In genomic region chr20:58133020-58133419, GRCh38 we compare ENCODE assay signal across 19 cellular contexts.
DNase-seq lines count a peak whose midpoint lies in the region; ATAC-seq, FAIRE-seq and TF ChIP-seq lines count a peak whose summit lies in the region.
"Had no signal": no experiment of that assay in that cellular context is flagged by ENCODE, and none has a peak within 500 bp of the region (broad histone marks: within the 10 kb centered on the region; RNA-seq: fewer than 3 reads in every experiment).

No MANE protein-coding gene starts in this region.

- TSS peak; percentile 54 for BruUV-seq in mammary epithelial cell (replicated peaks; lab: Mats Ljungman, UMichigan)
- no TSS peak for BruUV-seq in MCF 10A (replicated peaks; lab: Mats Ljungman, UMichigan)

- WGBS in mammary epithelial cell (ENCODE audit: low coverage, missing lambda C conversion rate): 95% methylated on average over 4 of the region's 4 CpGs

- POLR2A ChIA-PET in MCF 10A (lab: Yijun Ruan, JAX): interaction anchor here (0.7 to 5.6 kb wide), 4 partner anchors 14 to 434 kb away, joined by 3 to 45 read pairs (median 6); no protein-coding TSS in a partner anchor

- FAIRE-seq in urothelium cell line (lab: Jason Lieb, UNC): no peak
- FAIRE-seq: A204.1, TTC549 had no signal

- H3K4me3 ChIP-seq in mammary epithelial cell (replicated peaks in 1 of 3; ENCODE audit: insufficient read depth in 1 of 3, low read depth in 2 of 3, low read length in 3 of 3) (no peak overlapping the region), SK-N-MC (peak overlapping the region; percentile 45; the same call in 1 of the 2 replicates), WERI-Rb-1 (ENCODE audit: low read depth, low read length) (no peak overlapping the region)

- no peaks in the 10 kb centered on the region for H3K27me3 Mint-ChIP-seq in MCF 10A (ENCODE audit: insufficient read depth, unreplicated experiment)

- H3K27ac Mint-ChIP-seq in MCF 10A (ENCODE audit: low read depth, unreplicated experiment): no peak overlapping the region
- H3K27ac Mint-ChIP-seq: endodermal cell had no signal

- no peaks in the 10 kb centered on the region for H3K9me3 Mint-ChIP-seq in MCF 10A (ENCODE audit: unreplicated experiment)
- H3K9me3 Mint-ChIP-seq: endodermal cell had no signal

- H3K36me3 Mint-ChIP-seq in MCF 10A (ENCODE audit: insufficient read depth, unreplicated experiment): no peaks in the 10 kb centered on the region

- H3K4me1 ChIP-seq in mammary epithelial cell (ENCODE audit: insufficient read depth, low read length): peaks cover 59% of the 10 kb centered on the region

- H3K9ac ChIP-seq in mammary epithelial cell (ENCODE audit: insufficient read depth, low read length) (no peak overlapping the region), SK-N-MC (ENCODE audit: insufficient read length) (no peak overlapping the region)
- H3K9ac ChIP-seq: KMS-11 had no signal

- peaks cover 42% of the 10 kb centered on the region for H3K4me1 Mint-ChIP-seq in MCF 10A (ENCODE audit: insufficient read depth, unreplicated experiment)

- in situ Hi-C loops in mammary epithelial cell (cut with MboI; ENCODE audit: low sequenced_read_pairs in 2 of 2): no loop called here

- H3K4me2 ChIP-seq in mammary epithelial cell (ENCODE audit: insufficient read depth, low read depth, low read length): no peak overlapping the region
- H3K4me2 ChIP-seq: KMS-11 had no signal

- no peaks in the 10 kb centered on the region for H4K20me1 ChIP-seq in mammary epithelial cell (ENCODE audit: insufficient read depth, low read length)

- H3K79me2 ChIP-seq in mammary epithelial cell (ENCODE audit: insufficient read depth, low read length): no peaks in the 10 kb centered on the region

- TF ChIP-seq CTCF in mammary epithelial cell (conservative IDR thresholded peaks at IDR 0.05 in 1 of 2, IDR thresholded peaks at IDR 0.05 in 1 of 2; ENCODE audit: extremely low read depth in 1 of 2, insufficient read depth in 1 of 2, low read depth in 1 of 2, low read length in 2 of 2) (no peak), MCF 10A (IDR thresholded peaks at IDR 0.05; ENCODE audit: unreplicated experiment) (no peak), WERI-Rb-1 (IDR thresholded peaks at IDR 0.05; ENCODE audit: low read depth, low read length) (no peak)

- peak overlapping the region; percentile 90 for H3K27ac ChIP-seq in mammary epithelial cell (ENCODE audit: insufficient read depth, low read depth, low read length)
- no peak overlapping the region for H3K27ac ChIP-seq in SK-N-MC
- H3K27ac ChIP-seq in WERI-Rb-1: no peak overlapping the region
- H3K27ac ChIP-seq: C4-2B, KMS-11 had no signal

- no peak overlapping the region for H3K4me3 Mint-ChIP-seq in MCF 10A (ENCODE audit: unreplicated experiment)
- H3K4me3 Mint-ChIP-seq: endodermal cell had no signal

- H3K27me3 ChIP-seq in mammary epithelial cell (ENCODE audit: insufficient read depth, low read length) (no peaks in the 10 kb centered on the region), WERI-Rb-1 (ENCODE audit: insufficient read depth, low read depth, severe bottlenecking) (no peaks in the 10 kb centered on the region)

- DNase-seq in mammary epithelial cell (no peak), MCF 10A (ENCODE audit: unreplicated experiment) (no peak), SK-N-MC (ENCODE audit: low read depth, low spot score) (no peak), mesenteric fat pad (ENCODE audit: low spot score) (peak; percentile 33), urothelium cell line (ENCODE audit: low spot score) (peak; percentile 53), WERI-Rb-1 (no peak)
- no peak for DNase-seq in activated CD4-positive, alpha-beta T cell treated with anti-CD3 and anti-CD28 coated beads for 1 hour
- DNase-seq: activated naive CD4-positive, alpha-beta T cell; activated T-cell treated with anti-CD3 and anti-CD28 coated beads for 4 hours; endodermal cell; hypothalamus; NCI-H1105 treated with DMSO at 0.1 percent for 48 hours; NCI-H526 had no signal

- dilution Hi-C loops in mammary epithelial cell (cut with HindIII; ENCODE audit: low sequenced_read_pairs): no loop called here

- no peak overlapping the region for H2AFZ ChIP-seq in mammary epithelial cell (ENCODE audit: low read depth, low read length)

- H3K9me3 ChIP-seq in mammary epithelial cell (replicated peaks; ENCODE audit: insufficient read depth, low read length): no peaks in the 10 kb centered on the region
- H3K9me3 ChIP-seq in SK-N-MC (ENCODE audit: low read depth, low read length): no peaks in the 10 kb centered on the region
- no peaks in the 10 kb centered on the region for H3K9me3 ChIP-seq in WERI-Rb-1 (ENCODE audit: severe bottlenecking)

- CTCF ChIA-PET in mammary epithelial cell (lab: Charles Lee; ENCODE audit: low non-redundant PET): no interaction called here
- CTCF ChIA-PET in MCF 10A (lab: Yijun Ruan, JAX): interaction anchor here (0.5 to 2.5 kb wide), 14 partner anchors 14 to 785 kb away, joined by 3 to 8 read pairs (median 4); no protein-coding TSS in a partner anchor

- H3K36me3 ChIP-seq in mammary epithelial cell (ENCODE audit: insufficient read depth, low read length): no peaks in the 10 kb centered on the region
- no peaks in the 10 kb centered on the region for H3K36me3 ChIP-seq in SK-N-MC (ENCODE audit: insufficient read depth, low read length)
- no peaks in the 10 kb centered on the region for H3K36me3 ChIP-seq in WERI-Rb-1

- no peak for ATAC-seq in HG02884 (IDR thresholded peaks at IDR 0.05; ENCODE audit: unreplicated experiment)
- ATAC-seq: HCT116 had no signal

- intact Hi-C loops in mammary epithelial cell (cut with micrococcal nuclease): no loop called here
- intact Hi-C loops in MCF 10A (cut with micrococcal nuclease): no loop called here

Comparison
In these comparisons a context has a peak if more than half of its experiments do, and no peak if none do; other contexts are left out.
1. DNase-seq: peak in mesenteric fat pad (single experiment) and urothelium cell line (single experiment); none in mammary epithelial cell (single experiment), MCF 10A (single experiment), SK-N-MC (single experiment), WERI-Rb-1 (single experiment) and activated CD4-positive, alpha-beta T cell treated with anti-CD3 and anti-CD28 coated beads for 1 hour (single experiment).